10 cellular contexts compared by ENCODE assay signal in genomic region chrX:151878574-151878973, GRCh38. TPM values are rescaled to one million over a fixed set of nuclear protein-coding genes. Genes with fewer than 3 reads are reported as not detected.
"Had no signal": no experiment of that assay in that cellular context is flagged by ENCODE, and none has a peak within 500 bp of the region (broad histone marks: within the 10 kb centered on the region; RNA-seq: fewer than 3 reads in every experiment).

No MANE protein-coding gene starts in this region.

- H2AFZ ChIP-seq: GM23338 had no signal

- H3K27ac ChIP-seq: HL-60 had no signal

- FAIRE-seq: H1, HepG2 had no signal

- H3K4me3 ChIP-seq: GM23338, HAP-1 had no signal

- H3K9me3 ChIP-seq: HAP-1 had no signal

- H3K36me3 ChIP-seq: HAP-1 had no signal

- DNase-seq: H7, HFFc6 had no signal

- H3K4me2 ChIP-seq: GM23338 had no signal

- ATAC-seq: GM23338, HCT116, HepG2 had no signal

- H3K4me1 ChIP-seq: HAP-1 had no signal

RNA-seq across cellular contexts. Expression of gene MAGEA4, which starts 34.1 kb away (rescaled TPM):
- total RNA-seq: HepG2, HFFc6, HT1080 had no signal
- polyA plus RNA-seq: HepG2, IgD-negative memory B cell had no signal
